ENCODE assay signal across 9 cellular contexts in the genomic region with DNA sequence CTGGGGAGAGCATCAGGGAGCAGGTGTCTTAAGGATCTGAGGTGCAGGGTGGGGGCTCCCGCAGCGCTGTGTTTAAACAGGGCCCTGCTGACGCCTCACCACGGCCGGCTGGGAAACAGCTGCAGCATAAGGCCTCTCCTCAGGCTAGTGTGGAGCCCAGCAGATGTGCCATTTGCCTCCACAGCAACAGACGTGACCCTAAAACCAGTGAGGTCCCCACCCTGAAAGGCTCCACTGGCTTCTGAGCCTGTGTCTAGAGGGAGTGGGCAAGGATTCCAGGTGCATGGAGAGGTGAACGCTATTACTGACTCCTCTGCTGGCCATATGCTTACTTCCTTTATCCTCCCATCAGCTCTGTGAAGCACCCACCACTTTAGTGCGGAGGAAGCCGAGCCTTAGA. TPM values are rescaled to one million over a fixed set of nuclear protein-coding genes. Genes with fewer than 3 reads are reported as not detected.
A peak's percentile ranks its signal among the peaks of the same experiment; 100 is the strongest.
DNase-seq lines count a peak whose midpoint lies in the region; ATAC-seq, FAIRE-seq and TF ChIP-seq lines count a peak whose summit lies in the region.
"Had no signal": no experiment of that assay in that cellular context is flagged by ENCODE, and none has a peak within 500 bp of the region (broad histone marks: within the 10 kb centered on the region; RNA-seq: fewer than 3 reads in every experiment).

No MANE protein-coding gene starts in this region.

- DNase-seq in DMS53 treated with DMSO at 0.1 percent for 48 hours (lab: John Stamatoyannopoulos, UW; ENCODE audit: unreplicated experiment) (peak; percentile 68), NCI-H510A (lab: John Stamatoyannopoulos, UW) (peak; percentile 37), esophagus squamous epithelium (lab: John Stamatoyannopoulos, UW) (no peak), gastrocnemius medialis (no peak), SHP77 treated with DMSO at 0.1 percent for 48 hours (lab: John Stamatoyannopoulos, UW) (no peak), HTR-8/SVneo (ENCODE audit: insufficient read length, low spot score) (no peak), putamen (ENCODE audit: low spot score) (no peak)
- DNase-seq: stimulated activated CD4-positive, alpha-beta T cell treated with anti-CD3 and anti-CD28 coated beads, Interleukin-4, amount 100 ng/mL, for 1 hour had no signal

- H3K4me3 ChIP-seq in esophagus squamous epithelium (no peak overlapping the region), gastrocnemius medialis (peak overlapping the region in 1 of 4 donors; percentile 47)

- H3K36me3 ChIP-seq in esophagus squamous epithelium (no peaks in the 10 kb centered on the region), gastrocnemius medialis (no peaks in the 10 kb centered on the region)

- no peaks in the 10 kb centered on the region for H3K9me3 ChIP-seq in esophagus squamous epithelium
- H3K9me3 ChIP-seq in gastrocnemius medialis: no peaks in the 10 kb centered on the region

- no peak for TF ChIP-seq POLR2A in esophagus squamous epithelium (IDR thresholded peaks at IDR 0.05)
- TF ChIP-seq POLR2A in gastrocnemius medialis (IDR thresholded peaks at IDR 0.05): no peak

- H3K4me1 ChIP-seq in esophagus squamous epithelium (peaks cover 52 to 100% (median 72%) of the 10 kb centered on the region in 3 donors), gastrocnemius medialis (peaks cover 22 to 29% of the 10 kb centered on the region in 2 donors)

- intact Hi-C loops in esophagus squamous epithelium (cut with DNase I): loop anchor here (10.0 kb wide), 1 partner anchor 50 kb away; the partner anchor contains the start of gene SYPL1
- intact Hi-C loops in gastrocnemius medialis (cut with DNase I; ENCODE audit: low total_unique reads): loop anchor here (10.0 kb wide), 1 partner anchor 220 kb away; the partner anchor contains the start of gene NAMPT

- H3K27me3 ChIP-seq in esophagus squamous epithelium (no peaks in the 10 kb centered on the region), gastrocnemius medialis (no peaks in the 10 kb centered on the region)

- FAIRE-seq in HTR-8/SVneo (lab: Jason Lieb, UNC): no peak

- ATAC-seq in gastrocnemius medialis: peak in 1 of 2 donors; percentile 19
- ATAC-seq in HG02852 (IDR thresholded peaks at IDR 0.05; ENCODE audit: unreplicated experiment): no peak

- TF ChIP-seq CTCF in esophagus squamous epithelium (IDR thresholded peaks at IDR 0.05): no peak
- TF ChIP-seq CTCF in gastrocnemius medialis (IDR thresholded peaks at IDR 0.05 in 4 of 5, conservative IDR thresholded peaks at IDR 0.05 in 1 of 5): no peak

- in situ Hi-C loops in gastrocnemius medialis (cut with MboI; ENCODE audit: low sequenced_read_pairs in 4 of 4): loop anchor here in 2 of 4 donors (25.0 kb wide), 2 partner anchors 223 to 398 kb away; partner anchors contain the start of gene NAMPT (in 1 of the 2)

- 43 to 80% methylated on average over 5 to 6 of the region's 9 CpGs for WGBS in esophagus squamous epithelium, 2 donors

- H3K27ac ChIP-seq in esophagus squamous epithelium: peak overlapping the region; percentile 83 to 91 (median 88)
- H3K27ac ChIP-seq in gastrocnemius medialis: peak overlapping the region; percentile 81 to 92 (median 86)

RNA-seq across cellular contexts. Expression of gene SYPL1, which starts 47.8 kb away (rescaled TPM):
- total RNA-seq in esophagus squamous epithelium (100 to 1,000 TPM; 105 to 170 (median 148) TPM), gastrocnemius medialis (10 to 100 TPM; 81.5 to 90.9 (median 83.2) TPM)

Comparison
In these comparisons a context has a peak if more than half of its experiments do, and no peak if none do; other contexts are left out.
1. DNase-seq: peak in DMS53 treated with DMSO at 0.1 percent for 48 hours (single experiment) and NCI-H510A (single experiment); none in esophagus squamous epithelium (single experiment), gastrocnemius medialis (0 of 2), SHP77 treated with DMSO at 0.1 percent for 48 hours (single experiment), HTR-8/SVneo (single experiment) and putamen (single experiment).